ENCODE assay signal across 8 cellular contexts in genomic region chr3:52428151-52429005, GRCh38. TPM values are rescaled to one million over a fixed set of nuclear protein-coding genes. Genes with fewer than 3 reads are reported as not detected.
DNase-seq lines count a peak whose midpoint lies in the region; ATAC-seq and TF ChIP-seq lines count a peak whose summit lies in the region.

No MANE protein-coding gene starts in this region.

- H2BK5ac ChIP-seq in mesenchymal stem cell (ENCODE audit: low read depth, low read length, poor library complexity, severe bottlenecking) = no peak overlapping the region

- no peak overlapping the region for H3K23ac ChIP-seq in mesenchymal stem cell (ENCODE audit: low read length in 2 of 2)

- H2BK15ac ChIP-seq in mesenchymal stem cell (ENCODE audit: low read depth, poor library complexity, severe bottlenecking) = no peak overlapping the region

- 16% methylated on average over 6 of the region's 7 CpGs for WGBS in mesenchymal stem cell
- WGBS in transverse colon (ENCODE audit: low coverage in 1 of 2), 2 donors = 5 to 15% methylated on average over 3 to 7 of the region's 7 CpGs

- H2BK120ac ChIP-seq in mesenchymal stem cell (ENCODE audit: low read depth, low read length) = no peak overlapping the region

- no peak for TF ChIP-seq EP300 in transverse colon (IDR thresholded peaks at IDR 0.05; ENCODE audit: low read depth)

- no peak overlapping the region for H3K27ac ChIP-seq in mesenchymal stem cell (ENCODE audit: low read length, poor library complexity, severe bottlenecking)
- no peak overlapping the region for H3K27ac ChIP-seq in transverse colon

- TF ChIP-seq CTCF in endothelial cell (IDR thresholded peaks at IDR 0.05; ENCODE audit: unreplicated experiment) (peak; percentile 57), transverse colon (IDR thresholded peaks at IDR 0.05) (peak; percentile 67 to 75 (median 71))

- H3K27me3 ChIP-seq in mesenchymal stem cell (ENCODE audit: control insufficient read depth in 1 of 2, insufficient read depth in 1 of 2, low read length in 2 of 2) (peaks cover 0 to 16% of the 10 kb centered on the region in 2 experiments), transverse colon (no peaks in the 10 kb centered on the region)

- no peak overlapping the region for H3K9ac ChIP-seq in mesenchymal stem cell (ENCODE audit: low read length)

- H3K79me1 ChIP-seq in mesenchymal stem cell (replicated peaks; ENCODE audit: low read length, poor library complexity, severe bottlenecking) = no peaks in the 10 kb centered on the region

- H3K4me3 ChIP-seq in mesenchymal stem cell (ENCODE audit: insufficient read depth in 1 of 2, low read depth in 1 of 2, low read length in 2 of 2) = no peak overlapping the region
- no peak overlapping the region for H3K4me3 ChIP-seq in transverse colon

- no peak overlapping the region for H3K14ac ChIP-seq in mesenchymal stem cell (ENCODE audit: low read length in 2 of 2)

- no peak overlapping the region for H3K4me2 ChIP-seq in mesenchymal stem cell (ENCODE audit: low read length, poor library complexity, severe bottlenecking)

- no peak overlapping the region for H3K18ac ChIP-seq in mesenchymal stem cell (ENCODE audit: low read depth in 1 of 2, low read length in 2 of 2)

- peaks cover 71% of the 10 kb centered on the region for H3K4me1 Mint-ChIP-seq in endothelial cell (ENCODE audit: unreplicated experiment)

- no peak for ATAC-seq in HG02759 (IDR thresholded peaks at IDR 0.05; ENCODE audit: unreplicated experiment)

- no peaks in the 10 kb centered on the region for H3K9me3 ChIP-seq in mesenchymal stem cell (ENCODE audit: control insufficient read depth, low read length)
- H3K9me3 ChIP-seq in transverse colon = no peaks in the 10 kb centered on the region

- DNase-seq in SIG-M5 treated with dmso at 0.1 percent for 504 hours (lab: John Stamatoyannopoulos, UW; ENCODE audit: unreplicated experiment) (peak; percentile 79), SIG-M5 (lab: John Stamatoyannopoulos, UW) (no peak), LoVo (ENCODE audit: low spot score) (peak; percentile 64), T follicular helper cell (ENCODE audit: low read depth) (peak; percentile 15), endothelial cell (ENCODE audit: low spot score) (peak; percentile 56), mesenchymal stem cell (peak; percentile 77), transverse colon (peak; percentile 54)

- H3K27me3 Mint-ChIP-seq in endothelial cell (ENCODE audit: unreplicated experiment) = peaks cover 12% of the 10 kb centered on the region

- no peak overlapping the region for H4K8ac ChIP-seq in mesenchymal stem cell (ENCODE audit: low read length)

- H3K36me3 ChIP-seq in mesenchymal stem cell (ENCODE audit: control insufficient read depth in 1 of 2, insufficient read depth in 2 of 2, low read depth in 1 of 2, low read length in 2 of 2) = no peaks in the 10 kb centered on the region
- no peaks in the 10 kb centered on the region for H3K36me3 ChIP-seq in transverse colon

- in situ Hi-C loops in transverse colon (cut with MboI; ENCODE audit: low pct_ligation_motif_present in 1 of 4, low pct_unique_long_range_greater_than_20kb in 1 of 4, low sequenced_read_pairs in 3 of 4) = no loop called here

- H3K4me3 Mint-ChIP-seq in endothelial cell (ENCODE audit: unreplicated experiment) = peak overlapping the region; percentile 44

- no peak overlapping the region for H2AFZ ChIP-seq in mesenchymal stem cell (ENCODE audit: low read depth, low read length)

- H2AK5ac ChIP-seq in mesenchymal stem cell (ENCODE audit: low read length, severe bottlenecking) = no peak overlapping the region

- H4K91ac ChIP-seq in mesenchymal stem cell (ENCODE audit: low read length) = no peak overlapping the region

- no peaks in the 10 kb centered on the region for H3K9me3 Mint-ChIP-seq in endothelial cell (ENCODE audit: unreplicated experiment)

- no peak for TF ChIP-seq POLR2A in transverse colon (IDR thresholded peaks at IDR 0.05)

- intact Hi-C loops in transverse colon (cut with DNase I; ENCODE audit: low total_unique reads) = no loop called here

- H3K36me3 Mint-ChIP-seq in endothelial cell (ENCODE audit: low read depth, unreplicated experiment) = peaks cover 14% of the 10 kb centered on the region

- no peak overlapping the region for H2BK12ac ChIP-seq in mesenchymal stem cell (ENCODE audit: low read length in 2 of 2)

- H3K4me1 ChIP-seq in mesenchymal stem cell (ENCODE audit: control insufficient read depth, insufficient read depth, low read depth, low read length) (no peaks in the 10 kb centered on the region), transverse colon (peaks cover 0 to 3% (median under 1%) of the 10 kb centered on the region in 4 donors)

- H3K27ac Mint-ChIP-seq in endothelial cell (ENCODE audit: unreplicated experiment) = peak overlapping the region; percentile 100

- H3K4ac ChIP-seq in mesenchymal stem cell (ENCODE audit: low read depth in 1 of 2, low read length in 2 of 2) = no peak overlapping the region

RNA-seq across cellular contexts. Expression of gene SEMA3G, which starts 16.5 kb away (rescaled TPM):
- total RNA-seq in endothelial cell (ENCODE audit: unreplicated experiment) (175 TPM), transverse colon (10 to 100 TPM in 1 of 4 donors, 1 to 10 TPM in 3; 1.2 to 21.7 (median 2.3) TPM)
- polyA plus RNA-seq in mesenchymal stem cell (2013, experiment 1 of 2) = 0.08 TPM
- 0.05 TPM for polyA plus RNA-seq in mesenchymal stem cell (2013, experiment 2 of 2)

RNA-seq across cellular contexts. Expression of gene PHF7, which starts 17.9 kb away (rescaled TPM):
- 15.9 TPM for total RNA-seq in endothelial cell (ENCODE audit: unreplicated experiment)
- polyA plus RNA-seq in mesenchymal stem cell (2013, experiment 1 of 2) = 5.6 TPM
- 5.8 TPM for polyA plus RNA-seq in mesenchymal stem cell (2013, experiment 2 of 2)
- total RNA-seq in transverse colon = 10 to 100 TPM in 3 of 4 donors, 1 to 10 TPM in 1; 6.0 to 24.2 (median 16.4) TPM

RNA-seq across cellular contexts. Expression of gene BAP1, which starts 18.6 kb away (rescaled TPM):
- total RNA-seq in endothelial cell (ENCODE audit: unreplicated experiment) (118 TPM), transverse colon (100 to 1,000 TPM in 2 of 4 donors, 10 to 100 TPM in 2; 61.8 to 588 (median 92.6) TPM)
- polyA plus RNA-seq in mesenchymal stem cell (2013, experiment 1 of 2) = 40.0 TPM
- 38.7 TPM for polyA plus RNA-seq in mesenchymal stem cell (2013, experiment 2 of 2)

RNA-seq across cellular contexts. Expression of gene TNNC1, which starts 25.5 kb away (rescaled TPM):
- total RNA-seq in endothelial cell (ENCODE audit: unreplicated experiment) (0.67 TPM), transverse colon (10 to 100 TPM in 1 of 4 donors, 1 to 10 TPM in 1, not detected in 2; 7.1 to 10.4 TPM)
- polyA plus RNA-seq in mesenchymal stem cell (2013, experiment 1 of 2) = 0.86 TPM
- polyA plus RNA-seq in mesenchymal stem cell (2013, experiment 2 of 2) = 0.79 TPM

RNA-seq across cellular contexts. Expression of gene NISCH, which starts 27.0 kb away (rescaled TPM):
- 261 TPM for total RNA-seq in endothelial cell (ENCODE audit: unreplicated experiment)
- polyA plus RNA-seq in mesenchymal stem cell (2013, experiment 1 of 2) = 55.5 TPM
- polyA plus RNA-seq in mesenchymal stem cell (2013, experiment 2 of 2) = 49.9 TPM
- total RNA-seq in transverse colon = 100 to 1,000 TPM in 2 of 4 donors, 10 to 100 TPM in 2; 72.0 to 137 (median 98.6) TPM
